Comparison of ENCODE assay signal across 1 cellular context in genomic region chr12:10372534-10372931, GRCh38.
TF ChIP-seq lines count a peak whose summit lies in the region.

No MANE protein-coding gene starts in this region.

TF ChIP-seq in H1, 55 proteins besides CTCF, POLR2A, EP300 and RAD21:
- no peak for TF ChIP-seq KDM1A (IDR thresholded peaks at IDR 0.05; ENCODE audit: borderline replicate concordance, low read length)
- TF ChIP-seq YY1 (IDR thresholded peaks at IDR 0.05; ENCODE audit: low read depth, low read length) = no peak
- TF ChIP-seq TAF7 (optimal IDR thresholded peaks at IDR 0.05; ENCODE audit: borderline replicate concordance, low read depth, low read length) = no peak
- TF ChIP-seq SIN3A (conservative IDR thresholded peaks at IDR 0.05 in 1 of 2, IDR thresholded peaks at IDR 0.05 in 1 of 2; ENCODE audit: low read depth in 1 of 2, low read length in 2 of 2) = no peak
- no peak for TF ChIP-seq TEAD4 (IDR thresholded peaks at IDR 0.05; ENCODE audit: low read depth, low read length)
- TF ChIP-seq JUND (IDR thresholded peaks at IDR 0.05; ENCODE audit: low read length) = no peak
- no peak for TF ChIP-seq ATF2 (IDR thresholded peaks at IDR 0.05; ENCODE audit: low read length)
- TF ChIP-seq CHD1 (IDR thresholded peaks at IDR 0.05; ENCODE audit: low read depth, low read length) = no peak
- no peak for TF ChIP-seq USF2 (IDR thresholded peaks at IDR 0.05; ENCODE audit: low read length)
- no peak for TF ChIP-seq MAX (IDR thresholded peaks at IDR 0.05)
- no peak for TF ChIP-seq SIX5 (IDR thresholded peaks at IDR 0.05; ENCODE audit: low read depth, low read length)
- TF ChIP-seq KDM5A (IDR thresholded peaks at IDR 0.05; ENCODE audit: low read length) = no peak
- TF ChIP-seq BACH1 (IDR thresholded peaks at IDR 0.05; ENCODE audit: low read length) = no peak
- TF ChIP-seq JUN (IDR thresholded peaks at IDR 0.05; ENCODE audit: low read depth, low read length) = no peak
- TF ChIP-seq GTF2F1 (IDR thresholded peaks at IDR 0.05; ENCODE audit: borderline replicate concordance, low read depth, low read length) = no peak
- no peak for TF ChIP-seq SP1 (IDR thresholded peaks at IDR 0.05; ENCODE audit: low read depth, low read length)
- no peak for TF ChIP-seq BRCA1 (IDR thresholded peaks at IDR 0.05; ENCODE audit: low read depth, low read length)
- no peak for TF ChIP-seq SAP30 (IDR thresholded peaks at IDR 0.05; ENCODE audit: insufficient read depth, insufficient replicate concordance, low read length)
- no peak for TF ChIP-seq PHF8 (conservative IDR thresholded peaks at IDR 0.05; ENCODE audit: low read depth, low read length)
- TF ChIP-seq NANOG (IDR thresholded peaks at IDR 0.05; ENCODE audit: insufficient read depth, low read depth, low read length, poor library complexity, severe bottlenecking) = no peak
